ENCODE assay signal across 16 cellular contexts in genomic region chr17:65509032-65509431, GRCh38.
DNase-seq lines count a peak whose midpoint lies in the region; ATAC-seq and TF ChIP-seq lines count a peak whose summit lies in the region.
"Had no signal": no experiment of that assay in that cellular context is flagged by ENCODE, and none has a peak within 500 bp of the region (broad histone marks: within the 10 kb centered on the region; RNA-seq: fewer than 3 reads in every experiment).

No MANE protein-coding gene starts in this region.

- H2AFZ ChIP-seq in OCI-LY3 (ENCODE audit: low read depth, low read length): no peak overlapping the region

- DNase-seq in GM12865 (ENCODE audit: low read depth) (peak; percentile 39), pons (ENCODE audit: low spot score) (no peak), NCI-H187 (lab: John Stamatoyannopoulos, UW) (no peak)
- DNase-seq in stimulated activated naive CD4-positive, alpha-beta T cell (lab: John Stamatoyannopoulos, UW): no peak
- DNase-seq: Caco-2; CD8-positive, alpha-beta memory T cell; DND-41; GDM1 had no signal

- H3K27me3 ChIP-seq in OCI-LY3 (ENCODE audit: low read depth, low read length): no peaks in the 10 kb centered on the region
- H3K27me3 ChIP-seq: BLaER1 had no signal

- H3K4me3 ChIP-seq in GM12865 (ENCODE audit: low read depth, low read length) (no peak overlapping the region), OCI-LY3 (ENCODE audit: low read length) (0 out of 2 replicates have a peak overlapping the region, but pooled peaks have one; percentile 20)
- H3K4me3 ChIP-seq: BLaER1, HAP-1 had no signal

- TF ChIP-seq CTCF in GM12865 (IDR thresholded peaks at IDR 0.05; ENCODE audit: insufficient read depth, low read depth, low read length, missing control alignments): no peak
- TF ChIP-seq CTCF in OCI-LY3 (IDR thresholded peaks at IDR 0.05; ENCODE audit: low read depth, low read length): no peak

- no peaks in the 10 kb centered on the region for H3K79me2 ChIP-seq in OCI-LY3 (ENCODE audit: low read length)

- H3K27ac ChIP-seq in OCI-LY3 (ENCODE audit: low read length): peak overlapping the region; percentile 46
- H3K27ac ChIP-seq: 22Rv1, BLaER1, HL-60 had no signal

- H3K36me3 ChIP-seq in OCI-LY3 (replicated peaks; ENCODE audit: low read depth, low read length): peaks cover 4% of the 10 kb centered on the region
- H3K36me3 ChIP-seq: BLaER1, HAP-1 had no signal

- peaks cover 28% of the 10 kb centered on the region for H3K4me1 ChIP-seq in OCI-LY3 (ENCODE audit: low read length)
- H3K4me1 ChIP-seq: BLaER1, Caco-2, HAP-1 had no signal

- peak overlapping the region; percentile 3; the same call in 1 of the 2 replicates for H3K9ac ChIP-seq in OCI-LY3 (ENCODE audit: low read length)
- H3K9ac ChIP-seq: BLaER1 had no signal

- no peaks in the 10 kb centered on the region for H4K20me1 ChIP-seq in OCI-LY3 (ENCODE audit: insufficient read depth, low read length)
- H4K20me1 ChIP-seq: BLaER1 had no signal

- ATAC-seq in GM19035 (IDR thresholded peaks at IDR 0.05; ENCODE audit: unreplicated experiment): peak; percentile 56
- ATAC-seq in HG03442 (IDR thresholded peaks at IDR 0.05; ENCODE audit: unreplicated experiment): peak; percentile 54
- ATAC-seq in GM21825 (IDR thresholded peaks at IDR 0.05; ENCODE audit: unreplicated experiment): no peak

- H3K4me2 ChIP-seq in OCI-LY3 (ENCODE audit: low read length): peak overlapping the region; percentile 40
- H3K4me2 ChIP-seq: BLaER1 had no signal

- 0 out of 2 replicates have a peak, but pooled peaks cover 3% of the 10 kb centered on the region for H3K9me3 ChIP-seq in OCI-LY3 (ENCODE audit: insufficient read depth, low read length)
- H3K9me3 ChIP-seq: BLaER1, HAP-1 had no signal
